Comparison of ENCODE assay signal across 1 cellular context in the genomic region with DNA sequence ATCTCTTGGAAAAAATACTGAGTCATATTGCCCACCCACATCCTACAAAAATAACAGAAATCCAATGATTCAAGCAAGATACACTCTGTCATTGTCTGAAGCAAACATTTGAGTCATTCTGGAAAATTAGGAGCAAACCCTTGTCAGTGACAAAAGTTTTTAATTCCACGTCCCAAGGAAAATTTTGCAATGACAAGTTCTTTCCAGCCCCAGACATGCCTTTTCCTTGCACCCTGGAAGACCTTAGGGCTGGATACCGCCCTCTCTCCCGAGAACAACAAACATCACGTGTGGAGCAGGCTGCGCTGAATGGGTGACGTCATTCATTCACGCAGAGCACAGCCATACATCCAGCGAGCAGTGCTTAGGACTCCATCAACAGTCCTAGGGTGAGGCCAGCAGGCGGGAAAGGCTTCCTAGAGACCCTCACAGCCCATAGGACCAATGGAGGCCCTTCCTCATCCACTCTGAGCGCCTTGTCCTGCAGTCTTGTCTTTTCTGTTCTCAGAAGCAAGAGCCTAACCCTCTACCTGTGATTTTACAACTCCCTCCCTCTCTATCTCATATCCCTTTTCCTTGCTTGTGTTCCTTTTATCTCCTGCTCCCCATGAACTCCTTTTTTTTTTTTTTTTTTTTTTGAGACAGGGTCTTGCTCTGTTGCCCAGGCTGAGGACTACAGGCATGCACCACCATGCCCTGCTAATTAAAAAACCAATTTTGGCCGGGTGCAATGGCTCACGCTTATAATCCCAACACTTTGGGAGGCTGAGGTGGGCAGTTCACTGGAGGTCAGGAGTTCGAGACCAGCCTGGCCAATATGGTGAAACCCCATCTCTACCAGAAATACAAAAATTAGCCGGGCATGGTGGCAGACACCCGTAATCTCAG.
TF ChIP-seq lines count a peak whose summit lies in the region.

No MANE protein-coding gene starts in this region.

TF ChIP-seq in HepG2, 621 proteins besides CTCF, POLR2A, EP300 and RAD21 (continued from another document):
- TF ChIP-seq FOSL2 (CRISPR knock-in tag; IDR thresholded peaks at IDR 0.05) (peak; percentile 69), SOX5 (CRISPR knock-in tag; IDR thresholded peaks at IDR 0.05; ENCODE audit: borderline replicate concordance) (peak; percentile 63; the same call in 1 of the 2 replicates), NPAS2 (CRISPR knock-in tag; IDR thresholded peaks at IDR 0.05; ENCODE audit: borderline replicate concordance) (no peak), RORA (CRISPR knock-in tag; IDR thresholded peaks at IDR 0.05) (no peak)
